ENCODE assay signal across 18 cellular contexts in the genomic region with DNA sequence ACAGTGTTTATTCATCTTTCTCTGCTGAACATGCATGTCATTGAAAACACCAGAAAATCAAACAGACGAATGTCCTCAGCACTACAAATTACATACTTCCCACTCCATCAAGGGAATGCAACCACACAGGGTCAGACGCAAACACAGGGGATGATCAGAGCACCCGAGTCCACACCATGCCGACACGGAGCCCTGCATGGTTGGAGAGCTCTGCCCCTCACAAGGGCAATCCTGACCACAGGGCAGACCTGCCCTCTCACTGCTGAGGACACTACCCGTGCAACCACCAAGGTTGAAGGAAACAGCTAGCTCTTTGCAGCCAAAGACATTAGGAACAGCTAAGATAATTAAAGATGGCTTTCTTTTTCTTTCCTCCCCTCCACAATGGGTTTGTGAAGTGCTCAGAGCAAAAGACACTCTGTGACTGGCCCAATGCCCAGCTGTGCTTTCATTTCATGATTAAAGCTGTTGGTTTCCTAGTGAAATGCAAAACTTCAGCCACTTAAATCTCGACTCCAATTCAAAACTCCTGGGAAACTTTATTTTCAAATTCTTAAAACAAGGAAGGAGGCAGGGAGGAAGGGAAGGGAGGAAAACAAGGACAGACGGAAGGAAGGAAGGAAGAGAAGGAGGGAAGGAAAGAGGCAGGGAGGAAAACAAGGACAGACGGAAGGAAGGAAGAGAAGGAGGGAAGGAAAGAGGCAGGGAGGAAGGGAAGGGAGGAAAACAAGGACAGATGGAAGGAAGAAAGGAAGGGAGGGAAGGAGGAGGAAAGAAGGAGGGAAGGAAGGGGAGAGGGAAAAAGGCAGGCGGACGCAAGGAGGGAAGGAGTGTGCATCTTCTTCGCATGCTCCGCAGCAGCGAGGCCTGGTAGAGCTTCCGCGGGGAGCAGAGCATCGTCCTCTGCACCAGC.
DNase-seq lines count a peak whose midpoint lies in the region; ATAC-seq and TF ChIP-seq lines count a peak whose summit lies in the region.
"Had no signal": no experiment of that assay in that cellular context is flagged by ENCODE, and none has a peak within 500 bp of the region (broad histone marks: within the 10 kb centered on the region; RNA-seq: fewer than 3 reads in every experiment).

No MANE protein-coding gene starts in this region.

- H3K4me2 ChIP-seq in Karpas-422 (ENCODE audit: low read depth, low read length, poor library complexity, severe bottlenecking), result no peak overlapping the region

- ATAC-seq in GM18909 (IDR thresholded peaks at IDR 0.05; ENCODE audit: poor library complexity, unreplicated experiment), result no peak
- ATAC-seq: Right ventricle myocardium inferior had no signal

- WGBS in endodermal cell (ENCODE audit: insufficient coverage in 1 of 2, insufficient read length in 1 of 2), 2 experiments, result 91 to 93% methylated on average over 15 to 17 of the region's 17 CpGs

- H3K4me3 Mint-ChIP-seq in IgD-negative memory B cell (peak overlapping the region in 1 of 4 donors; percentile 24), endodermal cell (no peak overlapping the region)

- H3K9ac ChIP-seq in endodermal cell (ENCODE audit: extremely low read depth, low read length, poor library complexity, severe bottlenecking), result no peak overlapping the region
- no peak overlapping the region for H3K9ac ChIP-seq in Karpas-422 (ENCODE audit: low read length)

- H3K4me1 Mint-ChIP-seq in IgD-negative memory B cell (no peaks in the 10 kb centered on the region), endodermal cell (no peaks in the 10 kb centered on the region)

- H3K27me3 ChIP-seq in endodermal cell (ENCODE audit: control insufficient read depth, insufficient read depth, low read length, poor library complexity, severe bottlenecking) (no peaks in the 10 kb centered on the region), Karpas-422 (ENCODE audit: low read length) (no peaks in the 10 kb centered on the region)
- H3K27me3 ChIP-seq: ascending aorta, stomach had no signal

- H3K4me3 ChIP-seq in endodermal cell (ENCODE audit: low read length) (no peak overlapping the region), Karpas-422 (ENCODE audit: low read length) (no peak overlapping the region)
- H3K4me3 ChIP-seq: ascending aorta, stomach had no signal

- no peaks in the 10 kb centered on the region for H3K4me1 ChIP-seq in endodermal cell (ENCODE audit: control insufficient read depth, insufficient read depth, low read length)
- no peaks in the 10 kb centered on the region for H3K4me1 ChIP-seq in Karpas-422 (ENCODE audit: low read length)

- no peak overlapping the region for H3K27ac ChIP-seq in endodermal cell (ENCODE audit: low read depth, low read length)
- H3K27ac ChIP-seq in Karpas-422 (ENCODE audit: low read length), result no peak overlapping the region
- H3K27ac ChIP-seq: ascending aorta, C4-2B had no signal

- H3K9me3 ChIP-seq in endodermal cell (ENCODE audit: control insufficient read depth, low read length) (no peaks in the 10 kb centered on the region), Karpas-422 (ENCODE audit: low read length) (no peaks in the 10 kb centered on the region)
- H3K9me3 ChIP-seq: ascending aorta, stomach had no signal

- H3K27me3 Mint-ChIP-seq in IgD-negative memory B cell (no peaks in the 10 kb centered on the region), endodermal cell (ENCODE audit: insufficient read depth) (no peaks in the 10 kb centered on the region)

- H4K20me1 ChIP-seq in Karpas-422 (ENCODE audit: insufficient read depth, low read depth, low read length), result 0 out of 2 replicates have a peak, but pooled peaks cover 2% of the 10 kb centered on the region

- H3K9me2 ChIP-seq in Karpas-422 (replicated peaks; ENCODE audit: insufficient read depth, low read length), result no peaks in the 10 kb centered on the region

- H3K9me3 Mint-ChIP-seq in IgD-negative memory B cell, result no peaks in the 10 kb centered on the region
- H3K9me3 Mint-ChIP-seq in endodermal cell, result no peaks in the 10 kb centered on the region

- no peak overlapping the region for H2AFZ ChIP-seq in Karpas-422 (ENCODE audit: low read length)

- H3K36me3 Mint-ChIP-seq in IgD-negative memory B cell (peaks cover 5% of the 10 kb centered on the region), endodermal cell (ENCODE audit: low read depth) (peaks cover 43% of the 10 kb centered on the region)

- no peaks in the 10 kb centered on the region for H3K79me2 ChIP-seq in Karpas-422 (ENCODE audit: low read length)

- peak overlapping the region in 2 of 3 donors; percentile 61 to 89 for H3K27ac Mint-ChIP-seq in IgD-negative memory B cell
- peak overlapping the region; percentile 62 for H3K27ac Mint-ChIP-seq in endodermal cell

- peak in 8 of 14 donors; percentile 19 to 57 (median 32) for DNase-seq in C1 segment of cervical spinal cord (lab: John Stamatoyannopoulos, UW)
- no peak for DNase-seq in endodermal cell
- peak; percentile 38 for DNase-seq in occipital lobe (lab: John Stamatoyannopoulos, UW)
- no peak for DNase-seq in NCI-H69 (lab: John Stamatoyannopoulos, UW)
- no peak for DNase-seq in Karpas-422
- no peak for DNase-seq in NCI-H1417 (lab: John Stamatoyannopoulos, UW)
- DNase-seq: activated CD8-positive, alpha-beta memory T cell treated with anti-CD3 and anti-CD28 coated beads, Interleukin-2, amount 50 U/mL, for 48 hours; mesendoderm; NCI-H1105 treated with DMSO at 0.1 percent for 48 hours; NCI-H526 treated with DMSO at 0.1 percent for 48 hours; retina; stimulated activated CD4-positive, alpha-beta T cell treated with anti-CD3 and anti-CD28 coated beads, Interleukin-4, amount 100 ng/mL, for 24 hours; stomach had no signal

- TF ChIP-seq CTCF in endodermal cell (conservative IDR thresholded peaks at IDR 0.05), result no peak

- H3K36me3 ChIP-seq in endodermal cell (ENCODE audit: control insufficient read depth, insufficient read depth, low read length) (peaks cover 13% of the 10 kb centered on the region), Karpas-422 (ENCODE audit: insufficient read depth, low read length) (no peaks in the 10 kb centered on the region)

Comparison
In these comparisons a context has a peak if more than half of its experiments do, and no peak if none do; other contexts are left out.
1. DNase-seq: peak in C1 segment of cervical spinal cord (8 of 14) and occipital lobe (single experiment); none in endodermal cell (single experiment), NCI-H69 (single experiment), Karpas-422 (single experiment) and NCI-H1417 (0 of 3).